In genomic region chr3:12984023-12984823, GRCh38 we compare ENCODE assay signal across 8 cellular contexts.
DNase-seq lines count a peak whose midpoint lies in the region; TF ChIP-seq lines count a peak whose summit lies in the region.

No MANE protein-coding gene starts in this region.

- no peak overlapping the region for H3K9ac ChIP-seq in smooth muscle cell (ENCODE audit: low read depth)

- H2AFZ ChIP-seq in smooth muscle cell (ENCODE audit: low read depth), result no peak overlapping the region

- intact Hi-C loops in ascending aorta (cut with DNase I), result loop anchor here (1.0 to 10.0 kb wide), 3 partner anchors 50 to 116 kb away; no protein-coding TSS in a partner anchor

- peak overlapping the region; percentile 69 to 86 (median 83) for H3K27ac Mint-ChIP-seq in IgD-negative memory B cell

- peaks cover 47 to 54% (median 49%) of the 10 kb centered on the region in 3 donors for H3K4me1 Mint-ChIP-seq in IgD-negative memory B cell

- peaks cover 4% of the 10 kb centered on the region for H3K36me3 Mint-ChIP-seq in IgD-negative memory B cell

- H3K4me1 ChIP-seq in ascending aorta, result no peaks in the 10 kb centered on the region
- H3K4me1 ChIP-seq in smooth muscle cell (ENCODE audit: low read depth), result peaks cover 14% of the 10 kb centered on the region

- TF ChIP-seq CTCF in GM10266 (IDR thresholded peaks at IDR 0.05; ENCODE audit: control insufficient read depth, insufficient read depth, low read depth, missing control alignments) (peak; percentile 70), ascending aorta (IDR thresholded peaks at IDR 0.05) (peak; percentile 78 to 86 (median 83)), smooth muscle cell (IDR thresholded peaks at IDR 0.05; ENCODE audit: borderline replicate concordance, insufficient read depth, poor library complexity, severe bottlenecking) (peak; percentile 63)

- H3K4me3 ChIP-seq in ascending aorta (no peak overlapping the region), smooth muscle cell (no peak overlapping the region)

- peak overlapping the region in 3 of 4 donors; percentile 72 to 84 (median 76) for H3K4me3 Mint-ChIP-seq in IgD-negative memory B cell

- H3K27me3 Mint-ChIP-seq in IgD-negative memory B cell, result no peaks in the 10 kb centered on the region

- peaks cover 12% of the 10 kb centered on the region for H3K79me2 ChIP-seq in smooth muscle cell (ENCODE audit: low read depth)

- H3K36me3 ChIP-seq in ascending aorta (no peaks in the 10 kb centered on the region), smooth muscle cell (ENCODE audit: low read depth) (no peaks in the 10 kb centered on the region)

- peaks cover 0 to 3% (median 0%) of the 10 kb centered on the region in 3 donors for H3K9me3 Mint-ChIP-seq in IgD-negative memory B cell

- no peaks in the 10 kb centered on the region for H3K27me3 ChIP-seq in ascending aorta
- H3K27me3 ChIP-seq in smooth muscle cell (ENCODE audit: low read depth), result no peaks in the 10 kb centered on the region

- WGBS in smooth muscle cell (ENCODE audit: low lambda C conversion rate), result 55% methylated on average over 7 of the region's 7 CpGs

- no peak overlapping the region for H3K4me2 ChIP-seq in smooth muscle cell

- H3K27ac ChIP-seq in ascending aorta (no peak overlapping the region), smooth muscle cell (ENCODE audit: low read depth) (no peak overlapping the region)

- H3K9me3 ChIP-seq in ascending aorta (no peaks in the 10 kb centered on the region), smooth muscle cell (replicated peaks; ENCODE audit: low read depth) (no peaks in the 10 kb centered on the region)

- peaks cover 95% of the 10 kb centered on the region for H4K20me1 ChIP-seq in smooth muscle cell (ENCODE audit: low read depth)

- no peaks in the 10 kb centered on the region for H3F3A ChIP-seq in smooth muscle cell (ENCODE audit: low read depth)

- DNase-seq in A172 (ENCODE audit: low spot score) (peak; percentile 58), GM10266 (ENCODE audit: extremely low spot score) (peak; percentile 73), SKM-1 treated with dmso at 0.1 percent for 144 hours (lab: John Stamatoyannopoulos, UW; ENCODE audit: unreplicated experiment) (peak; percentile 56), ascending aorta (ENCODE audit: low spot score in 2 of 2) (peak in 1 of 2 donors; percentile 90), hypothalamus (lab: John Stamatoyannopoulos, UW) (peak in 38 of 51 donors; percentile 16 to 82 (median 47)), smooth muscle cell (lab: John Stamatoyannopoulos, UW; ENCODE audit: unreplicated experiment) (no peak), amniotic stem cell (lab: John Stamatoyannopoulos, UW) (no peak)

Comparison
In these comparisons a context has a peak if more than half of its experiments do, and no peak if none do; other contexts are left out.
1. DNase-seq: peak in A172 (single experiment), GM10266 (single experiment), SKM-1 treated with dmso at 0.1 percent for 144 hours (single experiment) and hypothalamus (38 of 51); none in smooth muscle cell (single experiment) and amniotic stem cell (single experiment).
2. Peak in every context shown above with its lines, with median percentiles within 50 percentile points of each other: CTCF ChIP-seq.